ENCODE assay signal across 17 cellular contexts in genomic region chr9:89525673-89526374, GRCh38. TPM values are rescaled to one million over a fixed set of nuclear protein-coding genes. Genes with fewer than 3 reads are reported as not detected.
DNase-seq lines count a peak whose midpoint lies in the region; ATAC-seq and TF ChIP-seq lines count a peak whose summit lies in the region.
"Had no signal": no experiment of that assay in that cellular context is flagged by ENCODE, and none has a peak within 500 bp of the region (broad histone marks: within the 10 kb centered on the region; RNA-seq: fewer than 3 reads in every experiment).

No MANE protein-coding gene starts in this region.

- no peaks in the 10 kb centered on the region for H3K79me2 ChIP-seq in PC-3 (ENCODE audit: low read length)

- H3K27ac ChIP-seq in PC-3 (ENCODE audit: low read length): no peak overlapping the region
- peak overlapping the region; percentile 91 to 92 for H3K27ac ChIP-seq in esophagus (ENCODE audit: low read depth in 2 of 2, low read length in 1 of 2)
- H3K27ac ChIP-seq in spleen: peak overlapping the region; percentile 11 to 97 (median 64)
- H3K27ac ChIP-seq: KMS-11 had no signal

- no peak overlapping the region for H2AFZ ChIP-seq in PC-3 (ENCODE audit: low read length)

- DNase-seq in activated T-cell treated with anti-CD3 and anti-CD28 coated beads, Interleukin-2, amount 50 U/mL, for 24 hours: no peak
- DNase-seq in activated T-cell treated with anti-CD3 and anti-CD28 coated beads for 4 hours (no peak), PC-3 (peak; percentile 21), spleen (peak; percentile 79), progenitor cell of endocrine pancreas (ENCODE audit: low spot score, unreplicated experiment) (no peak)
- DNase-seq: activated CD4-positive, alpha-beta T cell treated with anti-CD3 and anti-CD28 coated beads, Interleukin-2, amount 50 U/mL, for 48 hours; aorta; effector CD4-positive, alpha-beta T cell; HFFc6; NCI-H2081 treated with DMSO at 0.1 percent for 48 hours; nucleus accumbens; stimulated activated CD4-positive, alpha-beta T cell treated with anti-CD3 and anti-CD28 coated beads, Interleukin-15, amount 100 ng/mL, for 24 hours; stimulated activated CD8-positive, alpha-beta memory T cell treated with anti-CD3 and anti-CD28 coated beads, Interleukin-4, amount 100 ng/mL, for 48 hours had no signal

- no peaks in the 10 kb centered on the region for H3K36me3 Mint-ChIP-seq in activated T-cell treated with anti-CD3 and anti-CD28 coated beads, Interleukin-2, amount 50 U/mL, for 24 hours (ENCODE audit: low read depth)
- H3K36me3 Mint-ChIP-seq in progenitor cell of endocrine pancreas (ENCODE audit: insufficient read depth): no peaks in the 10 kb centered on the region

- no peak overlapping the region for H3K9ac ChIP-seq in PC-3 (ENCODE audit: low read length)
- H3K9ac ChIP-seq: KMS-11 had no signal

- H3K27ac Mint-ChIP-seq in activated T-cell treated with anti-CD3 and anti-CD28 coated beads, Interleukin-2, amount 50 U/mL, for 24 hours: peak overlapping the region; percentile 74
- H3K27ac Mint-ChIP-seq in progenitor cell of endocrine pancreas: no peak overlapping the region
- H3K27ac Mint-ChIP-seq: HFFc6 had no signal

- no peaks in the 10 kb centered on the region for H3K27me3 ChIP-seq in PC-3 (ENCODE audit: low read length)
- no peaks in the 10 kb centered on the region for H3K27me3 ChIP-seq in esophagus (ENCODE audit: control insufficient read depth in 1 of 2, insufficient read depth in 2 of 2, low read length in 2 of 2)
- no peaks in the 10 kb centered on the region for H3K27me3 ChIP-seq in spleen (replicated peaks in 1 of 7)

- no peaks in the 10 kb centered on the region for H3K27me3 Mint-ChIP-seq in activated T-cell treated with anti-CD3 and anti-CD28 coated beads, Interleukin-2, amount 50 U/mL, for 24 hours
- H3K27me3 Mint-ChIP-seq in progenitor cell of endocrine pancreas: peaks cover 9% of the 10 kb centered on the region

- H3K4me1 ChIP-seq in PC-3 (ENCODE audit: insufficient read depth, low read length): peaks cover 30% of the 10 kb centered on the region
- H3K4me1 ChIP-seq in esophagus (ENCODE audit: control insufficient read depth in 2 of 2, insufficient read depth in 2 of 2, low read length in 1 of 2): peaks cover 4 to 13% of the 10 kb centered on the region in 2 donors
- H3K4me1 ChIP-seq in spleen: peaks cover 33 to 100% (median 96%) of the 10 kb centered on the region in 6 donors

- H3K4me2 ChIP-seq in PC-3 (ENCODE audit: low read length): no peak overlapping the region
- H3K4me2 ChIP-seq: KMS-11 had no signal

- no peaks in the 10 kb centered on the region for H3K9me3 Mint-ChIP-seq in activated T-cell treated with anti-CD3 and anti-CD28 coated beads, Interleukin-2, amount 50 U/mL, for 24 hours
- no peaks in the 10 kb centered on the region for H3K9me3 Mint-ChIP-seq in progenitor cell of endocrine pancreas (ENCODE audit: low read depth)

- H3K4me3 ChIP-seq in PC-3 (ENCODE audit: low read length): no peak overlapping the region
- H3K4me3 ChIP-seq in esophagus (ENCODE audit: low read depth in 1 of 2, low read length in 2 of 2): no peak overlapping the region
- peak overlapping the region in 1 of 8 donors; percentile 9 for H3K4me3 ChIP-seq in spleen

- H3K4me3 Mint-ChIP-seq in activated T-cell treated with anti-CD3 and anti-CD28 coated beads, Interleukin-2, amount 50 U/mL, for 24 hours: no peak overlapping the region
- no peak overlapping the region for H3K4me3 Mint-ChIP-seq in progenitor cell of endocrine pancreas (ENCODE audit: low read depth)
- H3K4me3 Mint-ChIP-seq: HFFc6 had no signal

- ATAC-seq in PC-3 (no peak), HG02642 (IDR thresholded peaks at IDR 0.05; ENCODE audit: poor library complexity, unreplicated experiment) (no peak), HG03378 (IDR thresholded peaks at IDR 0.05; ENCODE audit: unreplicated experiment) (no peak)

- no peaks in the 10 kb centered on the region for H3K9me3 ChIP-seq in PC-3 (ENCODE audit: low read length)
- H3K9me3 ChIP-seq in esophagus (ENCODE audit: control insufficient read depth in 2 of 2, insufficient read depth in 1 of 2, low read depth in 1 of 2, low read length in 1 of 2): no peaks in the 10 kb centered on the region
- peaks cover 0 to 10% (median 0%) of the 10 kb centered on the region in 8 donors for H3K9me3 ChIP-seq in spleen

- CTCF ChIA-PET in PC-3 (lab: Charles Lee): no interaction called here

- intact Hi-C loops in PC-3 (cut with micrococcal nuclease): no loop called here
- intact Hi-C loops in spleen (cut with DNase I; ENCODE audit: low total_unique reads): no loop called here

- no peak for TF ChIP-seq POLR2A in spleen (IDR thresholded peaks at IDR 0.05)

- TF ChIP-seq CTCF in PC-3 (conservative IDR thresholded peaks at IDR 0.05; ENCODE audit: low read depth, low read length) (no peak), spleen (IDR thresholded peaks at IDR 0.05 in 8 of 11, conservative IDR thresholded peaks at IDR 0.05 in 3 of 11) (no peak), progenitor cell of endocrine pancreas (IDR thresholded peaks at IDR 0.05; ENCODE audit: unreplicated experiment) (no peak)

- BruUV-seq in PC-3 (replicated peaks; lab: Mats Ljungman, UMichigan): no TSS peak

- no peaks in the 10 kb centered on the region for H3F3A ChIP-seq in PC-3 (ENCODE audit: low read length, unreplicated experiment)

- POLR2A ChIA-PET in PC-3 (lab: Charles Lee; ENCODE audit: unreplicated experiment): no interaction called here

- 72 to 74% methylated on average over 16 of the region's 16 CpGs for WGBS in esophagus, 2 donors
- WGBS in spleen, 5 donors: 70 to 80% (median 71%) methylated on average over 16 of the region's 16 CpGs

- H3K4me1 Mint-ChIP-seq in activated T-cell treated with anti-CD3 and anti-CD28 coated beads, Interleukin-2, amount 50 U/mL, for 24 hours (ENCODE audit: low read depth): peaks cover 91% of the 10 kb centered on the region
- peaks cover 10% of the 10 kb centered on the region for H3K4me1 Mint-ChIP-seq in progenitor cell of endocrine pancreas (ENCODE audit: low read depth)

- H3K9me2 ChIP-seq in PC-3 (replicated peaks; ENCODE audit: low read length): no peaks in the 10 kb centered on the region

- H4K20me1 ChIP-seq in PC-3 (ENCODE audit: low read length): no peaks in the 10 kb centered on the region

- H3K36me3 ChIP-seq in PC-3 (ENCODE audit: low read depth, low read length) (no peaks in the 10 kb centered on the region), esophagus (ENCODE audit: control insufficient read depth in 2 of 2, insufficient read depth in 2 of 2, low read length in 1 of 2) (no peaks in the 10 kb centered on the region), spleen (no peaks in the 10 kb centered on the region)

RNA-seq across cellular contexts. Expression of gene SEMA4D, which starts 27.9 kb away (rescaled TPM):
- total RNA-seq in PC-3 (2014; rRNA removed): 5.0 and 8.0 TPM in 2 replicates
- polyA plus RNA-seq in esophagus: 10 to 100 TPM; 17.1 to 33.4 TPM
- 100 to 1,000 TPM in 6 of 7 donors, 10 to 100 TPM in 1; 81.6 to 193 (median 171) TPM for total RNA-seq in spleen
- 10 to 100 TPM; 23.0 to 32.3 (median 31.5) TPM for polyA plus RNA-seq in spleen
- 63.1 and 65.3 TPM in 2 replicates for total RNA-seq in progenitor cell of endocrine pancreas
- total RNA-seq: HFFc6 had no signal

Comparison
In these comparisons a context has a peak if more than half of its experiments do, and no peak if none do; other contexts are left out.
1. DNase-seq: peak in PC-3 (single experiment) and spleen (single experiment); none in activated T-cell treated with anti-CD3 and anti-CD28 coated beads, Interleukin-2, amount 50 U/mL, for 24 hours (single experiment), activated T-cell treated with anti-CD3 and anti-CD28 coated beads for 4 hours (single experiment) and progenitor cell of endocrine pancreas (single experiment).